Comparison of ENCODE assay signal across 8 cellular contexts in genomic region chr17:38751803-38752118, GRCh38. TPM values are rescaled to one million over a fixed set of nuclear protein-coding genes. Genes with fewer than 3 reads are reported as not detected.
A peak's percentile ranks its signal among the peaks of the same experiment; 100 is the strongest.
DNase-seq lines count a peak whose midpoint lies in the region; ATAC-seq and TF ChIP-seq lines count a peak whose summit lies in the region.

No MANE protein-coding gene starts in this region.

- no peaks in the 10 kb centered on the region for H3K9me3 Mint-ChIP-seq in stimulated activated naive CD8-positive, alpha-beta T cell treated with anti-CD3 and anti-CD28 coated beads, Interleukin-15, amount 100 ng/mL, for 72 hours

- no peak for TF ChIP-seq RAD21 in neural cell (conservative IDR thresholded peaks at IDR 0.05)

- peaks cover 44% of the 10 kb centered on the region for H3K27me3 Mint-ChIP-seq in stimulated activated naive CD8-positive, alpha-beta T cell treated with anti-CD3 and anti-CD28 coated beads, Interleukin-15, amount 100 ng/mL, for 72 hours

- H2AFZ ChIP-seq in Loucy (ENCODE audit: low read length) (peak overlapping the region; percentile 94), neural cell (ENCODE audit: low read depth, low read length) (peak overlapping the region; percentile 84)

- H3K9ac ChIP-seq in Loucy (ENCODE audit: low read depth, low read length, poor library complexity, severe bottlenecking) (peak overlapping the region; percentile 76), neural cell (ENCODE audit: low read length) (peak overlapping the region; percentile 74)

- peak overlapping the region; percentile 90 to 94 for H3K4me3 Mint-ChIP-seq in stimulated activated naive CD8-positive, alpha-beta T cell treated with anti-CD3 and anti-CD28 coated beads, Interleukin-15, amount 100 ng/mL, for 72 hours

- peak; percentile 42 for ATAC-seq in stimulated activated naive CD8-positive, alpha-beta T cell treated with anti-CD3 and anti-CD28 coated beads, Interleukin-15, amount 100 ng/mL, for 72 hours

- peaks cover 9% of the 10 kb centered on the region; the same call in 1 of the 2 replicates for H3K36me3 ChIP-seq in Loucy (ENCODE audit: insufficient read depth, low read length)
- peaks cover 6% of the 10 kb centered on the region for H3K36me3 ChIP-seq in neural cell (ENCODE audit: insufficient read depth, low read length)

- peaks cover 29% of the 10 kb centered on the region for H3K4me1 ChIP-seq in Loucy (ENCODE audit: insufficient read depth, low read length, poor library complexity, severe bottlenecking)

- H3F3A ChIP-seq in Loucy (ENCODE audit: low read depth) (peaks cover 11% of the 10 kb centered on the region; the same call in 1 of the 2 replicates), neural cell (ENCODE audit: insufficient read depth, low read length, poor library complexity, severe bottlenecking) (no peaks in the 10 kb centered on the region)

- H4K20me1 ChIP-seq in Loucy (ENCODE audit: insufficient read depth, low read length, poor library complexity, severe bottlenecking) = peaks cover 10% of the 10 kb centered on the region
- H4K20me1 ChIP-seq in neural cell (ENCODE audit: insufficient read depth) = no peaks in the 10 kb centered on the region

- H3K4me3 ChIP-seq in Loucy (ENCODE audit: low read length, poor library complexity, severe bottlenecking) = peak overlapping the region; percentile 87
- peak overlapping the region; percentile 81 for H3K4me3 ChIP-seq in fibroblast of villous mesenchyme (ENCODE audit: low read depth, low read length)
- H3K4me3 ChIP-seq in neural cell (ENCODE audit: low read length) = peak overlapping the region; percentile 94

- H3K9me3 ChIP-seq in Loucy (ENCODE audit: insufficient read depth, low read depth, low read length) (no peaks in the 10 kb centered on the region), neural cell (ENCODE audit: low read length) (no peaks in the 10 kb centered on the region)

- DNase-seq in AG20443 (ENCODE audit: low spot score) = peak; percentile 86
- DNase-seq in GM20000 (ENCODE audit: low spot score) = peak; percentile 70
- peak; percentile 52 for DNase-seq in SHP77 treated with DMSO at 0.1 percent for 48 hours (lab: John Stamatoyannopoulos, UW)
- peak; percentile 80 for DNase-seq in activated gamma-delta T cell treated with Interleukin-2 at 50 U/mL for 16 hours
- peak; percentile 88 for DNase-seq in fibroblast of villous mesenchyme (ENCODE audit: low read depth)
- DNase-seq in stimulated activated naive CD8-positive, alpha-beta T cell treated with anti-CD3 and anti-CD28 coated beads, Interleukin-15, amount 100 ng/mL, for 72 hours = peak; percentile 87 to 92

- H3K4me2 ChIP-seq in Loucy (ENCODE audit: low read depth, low read length, poor library complexity, severe bottlenecking) (peak overlapping the region; percentile 96), neural cell (ENCODE audit: low read length) (peak overlapping the region; percentile 54)

- H3K9me2 ChIP-seq in Loucy (replicated peaks; ENCODE audit: low read depth, low read length) = no peaks in the 10 kb centered on the region
- H3K9me2 ChIP-seq in neural cell (ENCODE audit: insufficient read depth, low read length) = no peaks in the 10 kb centered on the region

- peak overlapping the region; percentile 98 to 99 for H3K27ac Mint-ChIP-seq in stimulated activated naive CD8-positive, alpha-beta T cell treated with anti-CD3 and anti-CD28 coated beads, Interleukin-15, amount 100 ng/mL, for 72 hours

- no peak for TF ChIP-seq CTCF in GM20000 (IDR thresholded peaks at IDR 0.05; ENCODE audit: extremely low read depth, missing control alignments)
- TF ChIP-seq CTCF in Loucy (conservative IDR thresholded peaks at IDR 0.05; ENCODE audit: low read length) = no peak
- TF ChIP-seq CTCF in fibroblast of villous mesenchyme (IDR thresholded peaks at IDR 0.05; ENCODE audit: insufficient read depth, low read depth, low read length) = no peak
- no peak for TF ChIP-seq CTCF in neural cell (IDR thresholded peaks at IDR 0.05; ENCODE audit: poor library complexity, severe bottlenecking)

- TF ChIP-seq EP300 in neural cell (conservative IDR thresholded peaks at IDR 0.05; ENCODE audit: poor library complexity, severe bottlenecking) = peak; percentile 38

- peaks cover 56% of the 10 kb centered on the region for H3K4me1 Mint-ChIP-seq in stimulated activated naive CD8-positive, alpha-beta T cell treated with anti-CD3 and anti-CD28 coated beads, Interleukin-15, amount 100 ng/mL, for 72 hours

- H3K27me3 ChIP-seq in Loucy (ENCODE audit: insufficient read depth, low read length, poor library complexity, severe bottlenecking) = no peaks in the 10 kb centered on the region
- H3K27me3 ChIP-seq in neural cell (ENCODE audit: insufficient read depth, low read depth, low read length) = no peaks in the 10 kb centered on the region

- peak overlapping the region; percentile 94 for H3K27ac ChIP-seq in neural cell (ENCODE audit: low read length)

- H3K79me2 ChIP-seq in Loucy (ENCODE audit: insufficient read depth, low read length) = peaks cover 44% of the 10 kb centered on the region
- H3K79me2 ChIP-seq in neural cell (replicated peaks; ENCODE audit: insufficient read depth, low read length) = peaks cover 22% of the 10 kb centered on the region

TF ChIP-seq in neural cell, 6 proteins besides CTCF, POLR2A, EP300 and RAD21:
- TF ChIP-seq POLR2AphosphoS5 (IDR thresholded peaks at IDR 0.05) (no peak), SMC3 (conservative IDR thresholded peaks at IDR 0.05; ENCODE audit: poor library complexity) (no peak), REST (IDR thresholded peaks at IDR 0.05; ENCODE audit: borderline replicate concordance) (no peak), EZH2 (IDR thresholded peaks at IDR 0.05; ENCODE audit: borderline replicate concordance, insufficient read depth, low read length, poor library complexity, severe bottlenecking) (no peak), MXI1 (conservative IDR thresholded peaks at IDR 0.05; ENCODE audit: poor library complexity, severe bottlenecking) (no peak), TAF1 (IDR thresholded peaks at IDR 0.05; ENCODE audit: low read depth) (no peak)

RNA-seq across cellular contexts. Expression of gene PSMB3, which starts 0.8 kb away (rescaled TPM):
- total RNA-seq in fibroblast of villous mesenchyme = 328 and 392 TPM in 2 replicates
- 300 and 338 TPM in 2 replicates for polyA plus RNA-seq in neural cell
- polyA minus RNA-seq in neural cell = 94.8 and 133 TPM in 2 replicates

RNA-seq across cellular contexts. Expression of gene PCGF2, which starts 3.6 kb away (rescaled TPM):
- 4.2 and 7.8 TPM in 2 replicates for total RNA-seq in fibroblast of villous mesenchyme
- 10.7 and 11.7 TPM in 2 replicates for polyA plus RNA-seq in neural cell
- 12.4 and 15.0 TPM in 2 replicates for polyA minus RNA-seq in neural cell

RNA-seq across cellular contexts. Expression of gene CISD3, which starts 21.6 kb away (rescaled TPM):
- total RNA-seq in fibroblast of villous mesenchyme = 2.6 and 3.9 TPM in 2 replicates
- 0.48 and 1.2 TPM in 2 replicates for polyA plus RNA-seq in neural cell
- 0.73 and 1.6 TPM in 2 replicates for polyA minus RNA-seq in neural cell

RNA-seq across cellular contexts. Expression of gene MLLT6, which starts 46.7 kb away (rescaled TPM):
- total RNA-seq in fibroblast of villous mesenchyme = 24.2 and 25.5 TPM in 2 replicates
- polyA plus RNA-seq in neural cell = 19.7 and 26.0 TPM in 2 replicates
- 44.8 and 47.6 TPM in 2 replicates for polyA minus RNA-seq in neural cell

RNA-seq across cellular contexts. Expression of gene PIP4K2B, which starts 47.6 kb away (rescaled TPM):
- 45.7 and 68.7 TPM in 2 replicates for total RNA-seq in fibroblast of villous mesenchyme
- 164 and 187 TPM in 2 replicates for polyA plus RNA-seq in neural cell
- 274 and 279 TPM in 2 replicates for polyA minus RNA-seq in neural cell

Comparison
In these comparisons a context has a peak if more than half of its experiments do, and no peak if none do; other contexts are left out.
1. Peak in every context shown above with its lines: DNase-seq, ATAC-seq, H3K4me3 ChIP-seq and H3K27ac ChIP-seq.